In the genomic region with DNA sequence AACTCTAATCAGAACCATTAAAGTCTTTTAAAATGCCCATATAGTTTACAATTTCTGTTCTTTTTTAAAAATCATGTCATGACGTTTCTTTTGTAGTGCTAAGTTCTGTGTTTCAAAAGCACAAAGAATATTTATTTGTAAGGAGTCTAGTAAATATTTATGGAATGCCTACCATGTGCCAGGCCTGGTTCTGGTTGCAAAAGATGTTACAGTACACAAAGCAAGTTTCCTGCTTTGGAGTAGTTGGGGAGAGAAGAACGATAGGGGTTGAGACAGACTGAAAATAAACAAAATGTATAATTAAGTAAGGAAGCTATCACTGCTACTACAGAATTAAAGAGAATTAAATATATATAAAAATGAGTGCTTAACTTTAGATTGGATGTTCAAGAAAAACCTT, we compare ENCODE assay signal across 23 cellular contexts.
A peak's percentile ranks its signal among the peaks of the same experiment; 100 is the strongest.
DNase-seq lines count a peak whose midpoint lies in the region; ATAC-seq, FAIRE-seq and TF ChIP-seq lines count a peak whose summit lies in the region.
"Had no signal": no experiment of that assay in that cellular context is flagged by ENCODE, and none has a peak within 500 bp of the region (broad histone marks: within the 10 kb centered on the region; RNA-seq: fewer than 3 reads in every experiment).

No MANE protein-coding gene starts in this region.

- H3K79me2 ChIP-seq in astrocyte (ENCODE audit: insufficient read depth, low read length): peaks cover 5% of the 10 kb centered on the region
- no peaks in the 10 kb centered on the region for H3K79me2 ChIP-seq in GM23248 (ENCODE audit: insufficient read depth)

- no peaks in the 10 kb centered on the region for H3K9me2 ChIP-seq in GM23248 (ENCODE audit: insufficient read depth)

- peaks cover 8% of the 10 kb centered on the region for H3K36me3 Mint-ChIP-seq in astrocyte (ENCODE audit: low read depth, unreplicated experiment)

- 19 to 21% methylated on average over 2 of the region's 2 CpGs for WGBS in GM23248 (ENCODE audit: low coverage in 1 of 2, low lambda C conversion rate in 2 of 2, missing lambda C conversion rate in 2 of 2), 2 experiments

- TF ChIP-seq CTCF in astrocyte (IDR thresholded peaks at IDR 0.05; ENCODE audit: insufficient read depth, low read depth, low read length) (no peak), fibroblast of villous mesenchyme (IDR thresholded peaks at IDR 0.05; ENCODE audit: insufficient read depth, low read depth, low read length) (no peak), upper lobe of right lung (IDR thresholded peaks at IDR 0.05) (no peak)

- H3K9me3 ChIP-seq in astrocyte (ENCODE audit: insufficient read depth, low read depth, low read length) (no peaks in the 10 kb centered on the region), upper lobe of right lung (no peaks in the 10 kb centered on the region), GM23248 (ENCODE audit: low read depth) (no peaks in the 10 kb centered on the region)

- intact Hi-C loops in upper lobe of right lung (cut with DNase I): no loop called here

- H3K4me2 ChIP-seq in astrocyte (ENCODE audit: low read length): no peak overlapping the region
- H3K4me2 ChIP-seq in GM23248 (ENCODE audit: unreplicated experiment): no peak overlapping the region

- FAIRE-seq in astrocyte (lab: Jason Lieb, UNC): no peak
- FAIRE-seq: GM19239 had no signal

- H2AFZ ChIP-seq in astrocyte (ENCODE audit: low read depth, low read length) (no peak overlapping the region), GM23248 (no peak overlapping the region)

- no peaks in the 10 kb centered on the region for H3K4me1 Mint-ChIP-seq in astrocyte (ENCODE audit: low read depth, unreplicated experiment)

- no peak overlapping the region for H3K9ac ChIP-seq in astrocyte (ENCODE audit: low read length)
- H3K9ac ChIP-seq in GM23248: no peak overlapping the region

- H4K20me1 ChIP-seq in astrocyte (ENCODE audit: insufficient read depth, low read length) (no peaks in the 10 kb centered on the region), GM23248 (ENCODE audit: insufficient read depth) (no peaks in the 10 kb centered on the region)

- H3K36me3 ChIP-seq in astrocyte (ENCODE audit: insufficient read depth, low read length) (no peaks in the 10 kb centered on the region), upper lobe of right lung (no peaks in the 10 kb centered on the region), GM23248 (ENCODE audit: low read depth) (no peaks in the 10 kb centered on the region)
- H3K36me3 ChIP-seq: SJCRH30 had no signal

- peak; percentile 34 for ATAC-seq in upper lobe of right lung
- ATAC-seq: PC-3, Right ventricle myocardium inferior, SK-N-SH treated with all-trans-retinoic acid at 6 μM for 48 hours had no signal

- H3K4me3 ChIP-seq in astrocyte (ENCODE audit: insufficient read depth, low read depth, low read length) (no peak overlapping the region), fibroblast of villous mesenchyme (ENCODE audit: low read depth, low read length) (no peak overlapping the region), upper lobe of right lung (no peak overlapping the region), GM23248 (no peak overlapping the region)
- H3K4me3 ChIP-seq: SJCRH30 had no signal

- H3K27ac ChIP-seq in astrocyte (ENCODE audit: low read depth, low read length): no peak overlapping the region
- H3K27ac ChIP-seq in upper lobe of right lung: no peak overlapping the region
- no peak overlapping the region for H3K27ac ChIP-seq in GM23248
- H3K27ac ChIP-seq: SJCRH30 had no signal

- in situ Hi-C loops in GM23248 (cut with MboI): no loop called here

- peaks cover 2% of the 10 kb centered on the region for H3K9me3 Mint-ChIP-seq in astrocyte (ENCODE audit: unreplicated experiment)

- no peaks in the 10 kb centered on the region for H3K27me3 Mint-ChIP-seq in astrocyte (ENCODE audit: low read depth, unreplicated experiment)

- H3F3A ChIP-seq in GM23248 (ENCODE audit: insufficient read depth): peaks cover 13% of the 10 kb centered on the region; the same call in 1 of the 2 replicates

- H3K4me1 ChIP-seq in astrocyte (ENCODE audit: insufficient read depth, low read length) (no peaks in the 10 kb centered on the region), upper lobe of right lung (no peaks in the 10 kb centered on the region), GM23248 (ENCODE audit: insufficient read depth) (peaks cover 12% of the 10 kb centered on the region; the same call in 1 of the 2 replicates)
- H3K4me1 ChIP-seq: SJCRH30 had no signal

- H3K27me3 ChIP-seq in astrocyte (ENCODE audit: insufficient read depth, low read length): no peaks in the 10 kb centered on the region
- H3K27me3 ChIP-seq in upper lobe of right lung: no peaks in the 10 kb centered on the region
- H3K27me3 ChIP-seq in GM23248 (replicated peaks; ENCODE audit: insufficient read depth): no peaks in the 10 kb centered on the region
- H3K27me3 ChIP-seq: SJCRH30 had no signal

- H3K27ac Mint-ChIP-seq in astrocyte (ENCODE audit: unreplicated experiment): no peak overlapping the region

- DNase-seq in GM03348 (ENCODE audit: low spot score) (peak; percentile 21), astrocyte (ENCODE audit: low read depth) (no peak), fibroblast of villous mesenchyme (ENCODE audit: low read depth) (peak; percentile 43), upper lobe of right lung (no peak), GM23248 (no peak), A172 (ENCODE audit: low spot score) (no peak), NCI-H446 (lab: John Stamatoyannopoulos, UW) (no peak)
- DNase-seq: DMS153; DND-41; NCI-H1092 treated with DMSO at 0.1 percent for 48 hours; NCI-H1436; NCI-H187; NCI-H2081 treated with DMSO at 0.1 percent for 48 hours; NCI-H2171; NCI-H226; NCI-H524 treated with DMSO at 0.1 percent for 48 hours; NCI-H774; NK-92 treated with Interleukin-12 subunit alpha and Interleukin-12 subunit beta, amount 100 ng/mL, for 24 hours; PC-3; SJCRH30 had no signal

- H3K4me3 Mint-ChIP-seq in astrocyte (ENCODE audit: unreplicated experiment): peak overlapping the region; percentile 23

Comparison
In these comparisons a context has a peak if more than half of its experiments do, and no peak if none do; other contexts are left out.
1. DNase-seq: peak in GM03348 (single experiment) and fibroblast of villous mesenchyme (single experiment); none in astrocyte (single experiment), upper lobe of right lung (single experiment), GM23248 (single experiment), A172 (single experiment) and NCI-H446 (0 of 2).